1 cellular context compared by ENCODE assay signal in genomic region chr19:51440846-51441409, GRCh38.
TF ChIP-seq lines count a peak whose summit lies in the region.

No MANE protein-coding gene starts in this region.

TF ChIP-seq in K562, 482 proteins besides CTCF, POLR2A, EP300 and RAD21 (continued from another document):
- no peak for TF ChIP-seq TFE3 (CRISPR knock-in tag; IDR thresholded peaks at IDR 0.05)
- TF ChIP-seq MEIS2 (IDR thresholded peaks at IDR 0.05; ENCODE audit: partially characterized antibody) = no peak
- TF ChIP-seq MITF (IDR thresholded peaks at IDR 0.05) = peak; percentile 83; the same call in 1 of the 2 replicates
- peak; percentile 85 for TF ChIP-seq MAFK (IDR thresholded peaks at IDR 0.05; ENCODE audit: low read length)
- peak in 1 of 2 experiments; percentile 31; a peak in 1 of 4 replicates for TF ChIP-seq HDAC1 (IDR thresholded peaks at IDR 0.05)
- TF ChIP-seq E2F4 (CRISPR knock-in tag; IDR thresholded peaks at IDR 0.05; ENCODE audit: low read depth) = 0 out of 2 replicates have a peak, but pooled peaks have one; percentile 28
- peak; percentile 46; the same call in 1 of the 2 replicates for TF ChIP-seq RAD51 (IDR thresholded peaks at IDR 0.05; ENCODE audit: borderline replicate concordance, low read depth)
- 0 out of 4 replicates have a peak, but pooled peaks of 1 of the 2 experiments have one; percentile 49 for TF ChIP-seq MAZ (CRISPR knock-in tag; conservative IDR thresholded peaks at IDR 0.05 in 1 of 2, IDR thresholded peaks at IDR 0.05 in 1 of 2)
- TF ChIP-seq PHF20 (IDR thresholded peaks at IDR 0.05; ENCODE audit: partially characterized antibody) = peak; percentile 13
- TF ChIP-seq FOXP4 (CRISPR knock-in tag; IDR thresholded peaks at IDR 0.05; ENCODE audit: borderline replicate concordance) = 0 out of 2 replicates have a peak, but pooled peaks have one; percentile 55
- no peak for TF ChIP-seq CHAMP1 (IDR thresholded peaks at IDR 0.05)
- TF ChIP-seq MTA3 (IDR thresholded peaks at IDR 0.05; ENCODE audit: borderline replicate concordance) = peak; percentile 49; the same call in 1 of the 2 replicates
- no peak for TF ChIP-seq NR2F6 (CRISPR knock-in tag; IDR thresholded peaks at IDR 0.05)
- peak; percentile 41; the same call in 1 of the 2 replicates for TF ChIP-seq PHF8 (IDR thresholded peaks at IDR 0.05; ENCODE audit: borderline replicate concordance, low read length)
- TF ChIP-seq PHTF2 (CRISPR knock-in tag; IDR thresholded peaks at IDR 0.05) = no peak
- TF ChIP-seq ZNF133 (CRISPR knock-in tag; IDR thresholded peaks at IDR 0.05) = no peak
- peak; percentile 43 for TF ChIP-seq ZNF592 (IDR thresholded peaks at IDR 0.05)
